Comparison of ENCODE assay signal across 18 cellular contexts in the genomic region with DNA sequence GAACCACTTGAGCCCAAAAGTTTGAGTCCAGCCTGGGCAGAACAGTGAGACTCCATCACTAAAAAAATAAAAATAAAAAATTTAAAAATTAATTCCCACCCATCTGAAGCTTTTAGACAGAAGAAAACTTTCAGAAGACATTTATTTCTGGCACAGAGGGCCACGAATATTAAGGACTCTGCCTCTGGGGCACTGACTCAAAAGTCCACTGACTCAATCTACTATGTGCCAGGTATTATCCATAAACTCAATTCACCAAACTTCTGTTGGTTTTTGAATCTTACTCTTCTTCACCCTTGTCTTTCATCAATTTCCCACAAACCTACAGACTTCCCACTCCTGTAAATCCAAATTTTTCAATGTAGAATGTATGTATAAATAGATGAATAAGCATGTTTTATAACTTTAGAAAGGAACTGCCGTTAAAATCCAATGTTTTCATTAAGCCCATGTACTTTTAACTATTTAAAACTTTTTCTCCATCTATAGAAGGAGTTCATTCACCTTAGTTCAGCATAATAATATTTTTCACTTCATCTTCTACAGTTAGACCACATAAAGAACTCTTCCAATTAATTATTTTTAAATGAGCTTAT. TPM values are rescaled to one million over a fixed set of nuclear protein-coding genes. Genes with fewer than 3 reads are reported as not detected.
DNase-seq lines count a peak whose midpoint lies in the region; ATAC-seq, FAIRE-seq and TF ChIP-seq lines count a peak whose summit lies in the region.
"Had no signal": no experiment of that assay in that cellular context is flagged by ENCODE, and none has a peak within 500 bp of the region (broad histone marks: within the 10 kb centered on the region; RNA-seq: fewer than 3 reads in every experiment).

No MANE protein-coding gene starts in this region.

- no peaks in the 10 kb centered on the region for H3F3A ChIP-seq in Loucy (ENCODE audit: low read depth)

- TF ChIP-seq CTCF in liver (IDR thresholded peaks at IDR 0.05; ENCODE audit: low read depth, low read length, missing input control) (no peak), HepG2 (CRISPR knock-in tag; IDR thresholded peaks at IDR 0.05) (no peak), Loucy (conservative IDR thresholded peaks at IDR 0.05; ENCODE audit: low read length) (no peak), natural killer cell (IDR thresholded peaks at IDR 0.05) (no peak)

- H3K79me2 ChIP-seq in HepG2 (ENCODE audit: insufficient read depth, low read length) (peaks cover 93% of the 10 kb centered on the region), Loucy (ENCODE audit: insufficient read depth, low read length) (peaks cover 92% of the 10 kb centered on the region)

- H4K20me1 ChIP-seq in HepG2 (ENCODE audit: insufficient read depth, low read length) (peaks cover 43% of the 10 kb centered on the region), Loucy (ENCODE audit: insufficient read depth, low read length, poor library complexity, severe bottlenecking) (peaks cover 47% of the 10 kb centered on the region)

- H3K4me3 Mint-ChIP-seq in activated T-helper 17 cell treated with anti-CD3 and anti-CD28 coated beads, Interleukin-2, amount 50 U/mL, for 72 hours, result peak overlapping the region; percentile 16
- H3K4me3 Mint-ChIP-seq in natural killer cell, result no peak overlapping the region
- H3K4me3 Mint-ChIP-seq: CD8-positive, alpha-beta T cell had no signal

- H2AFZ ChIP-seq in HepG2 (ENCODE audit: low read length) (no peak overlapping the region), Loucy (ENCODE audit: low read length) (no peak overlapping the region)

- TF ChIP-seq RAD21 in liver (IDR thresholded peaks at IDR 0.05) (no peak), HepG2 (CRISPR knock-in tag; IDR thresholded peaks at IDR 0.05) (no peak)

- H3K36me3 ChIP-seq in liver (ENCODE audit: control insufficient read depth in 4 of 4, insufficient read depth in 3 of 4, low read depth in 1 of 4, low read length in 3 of 4) (no peaks in the 10 kb centered on the region), HepG2 (replicated peaks in 1 of 2; ENCODE audit: control insufficient read depth in 1 of 2, insufficient read depth in 2 of 2, low read length in 2 of 2) (peaks cover 1 to 2% of the 10 kb centered on the region in 2 experiments; a peak in 1 of 5 replicates), Loucy (ENCODE audit: insufficient read depth, low read length) (peaks cover 2% of the 10 kb centered on the region; the same call in 1 of the 2 replicates)

- no peaks in the 10 kb centered on the region for H3K27me3 Mint-ChIP-seq in activated T-helper 17 cell treated with anti-CD3 and anti-CD28 coated beads, Interleukin-2, amount 50 U/mL, for 72 hours
- H3K27me3 Mint-ChIP-seq in natural killer cell (ENCODE audit: low read depth in 2 of 2), result no peaks in the 10 kb centered on the region

- H3K36me3 Mint-ChIP-seq in activated T-helper 17 cell treated with anti-CD3 and anti-CD28 coated beads, Interleukin-2, amount 50 U/mL, for 72 hours (ENCODE audit: low read depth), result peaks cover 30% of the 10 kb centered on the region
- no peaks in the 10 kb centered on the region for H3K36me3 Mint-ChIP-seq in natural killer cell

- H3K27ac ChIP-seq in liver (ENCODE audit: low read depth in 1 of 2, low read length in 2 of 2) (no peak overlapping the region), HepG2 (ENCODE audit: extremely low read length, insufficient read depth, low read length) (no peak overlapping the region)
- H3K27ac ChIP-seq: SJSA1 had no signal

- DNase-seq in HepG2 (ENCODE audit: low spot score) (no peak), NOMO-1 treated with dmso at 0.1 percent for 144 hours (lab: John Stamatoyannopoulos, UW; ENCODE audit: unreplicated experiment) (no peak), natural killer cell (no peak)
- DNase-seq: ACHN; CD8-positive, alpha-beta T cell; DMS79; NCI-H1092 treated with DMSO at 0.1 percent for 48 hours; NCI-H1694; NCI-H2107; NCI-H2227 treated with DMSO at 0.1 percent for 48 hours; NCI-H524 treated with DMSO at 0.1 percent for 48 hours; RPMI8226 had no signal

- POLR2A ChIA-PET in HepG2 (lab: Yijun Ruan, JAX), result no interaction called here

- ATAC-seq in HepG2 (no peak), natural killer cell (no peak), HG02938 (IDR thresholded peaks at IDR 0.05; ENCODE audit: unreplicated experiment) (no peak)
- ATAC-seq in activated T-helper 17 cell treated with anti-CD3 and anti-CD28 coated beads, Interleukin-2, amount 50 U/mL, for 72 hours (replicated peaks), result peak; percentile 57
- ATAC-seq: CD8-positive, alpha-beta T cell; HCT116 had no signal

- CTCF ChIA-PET in HepG2 (lab: Yijun Ruan, JAX; ENCODE audit: low intra/inter-chr PET ratio, low total read pairs), result no interaction called here

- TF ChIP-seq EP300 in HepG2 (IDR thresholded peaks at IDR 0.05; ENCODE audit: low read depth in 2 of 2, low read length in 2 of 2), result no peak
- no peak for TF ChIP-seq EP300 in HepG2 (CRISPR knock-in tag; IDR thresholded peaks at IDR 0.05; ENCODE audit: borderline replicate concordance)

- intact Hi-C loops in HepG2 (cut with micrococcal nuclease; ENCODE audit: unreplicated experiment) (no loop called here), natural killer cell (cut with micrococcal nuclease) (no loop called here)

- H3K4me2 ChIP-seq in HepG2 (ENCODE audit: low read depth, low read length) (no peak overlapping the region), Loucy (ENCODE audit: low read depth, low read length, poor library complexity, severe bottlenecking) (peak overlapping the region; percentile 47)

- H3K4me1 ChIP-seq in liver (ENCODE audit: control insufficient read depth in 4 of 4, insufficient read depth in 4 of 4, low read length in 3 of 4) (peaks cover 3 to 25% (median 19%) of the 10 kb centered on the region in 4 donors), HepG2 (ENCODE audit: insufficient read depth, low read length) (peaks cover 28% of the 10 kb centered on the region), Loucy (ENCODE audit: insufficient read depth, low read length, poor library complexity, severe bottlenecking) (peaks cover 9% of the 10 kb centered on the region)
- H3K4me1 ChIP-seq: SJSA1 had no signal

- BruUV-seq in HepG2 (replicated peaks; lab: Mats Ljungman, UMichigan), result no TSS peak

- no peaks in the 10 kb centered on the region for H3K9me2 ChIP-seq in Loucy (replicated peaks; ENCODE audit: low read depth, low read length)

- no peak overlapping the region for H3K4me3 ChIP-seq in liver (ENCODE audit: low read depth in 1 of 3, low read length in 3 of 3)
- H3K4me3 ChIP-seq in HepG2 (replicated peaks in 1 of 3; ENCODE audit: insufficient read depth in 1 of 3, low read depth in 2 of 3, low read length in 3 of 3), result no peak overlapping the region
- H3K4me3 ChIP-seq in Loucy (ENCODE audit: low read length, poor library complexity, severe bottlenecking), result no peak overlapping the region
- H3K4me3 ChIP-seq: SJSA1 had no signal

- H3K9me3 ChIP-seq in liver (ENCODE audit: control insufficient read depth in 4 of 4, low read length in 3 of 4), result no peaks in the 10 kb centered on the region
- H3K9me3 ChIP-seq in HepG2 (ENCODE audit: low read length), result no peaks in the 10 kb centered on the region
- H3K9me3 ChIP-seq in Loucy (ENCODE audit: insufficient read depth, low read depth, low read length), result no peaks in the 10 kb centered on the region
- H3K9me3 ChIP-seq: SJSA1 had no signal

- H3K9ac ChIP-seq in liver (ENCODE audit: low read depth in 1 of 2, low read length in 2 of 2), result no peak overlapping the region
- H3K9ac ChIP-seq in HepG2 (ENCODE audit: insufficient read depth, low read depth, low read length), result no peak overlapping the region
- H3K9ac ChIP-seq in Loucy (ENCODE audit: low read depth, low read length, poor library complexity, severe bottlenecking), result no peak overlapping the region

- TF ChIP-seq POLR2A in HepG2 (IDR thresholded peaks at IDR 0.05; ENCODE audit: insufficient read depth in 1 of 2, low read depth in 2 of 2, low read length in 2 of 2), result no peak

- no peaks in the 10 kb centered on the region for H3K9me3 Mint-ChIP-seq in activated T-helper 17 cell treated with anti-CD3 and anti-CD28 coated beads, Interleukin-2, amount 50 U/mL, for 72 hours
- no peaks in the 10 kb centered on the region for H3K9me3 Mint-ChIP-seq in natural killer cell
- H3K9me3 Mint-ChIP-seq: CD8-positive, alpha-beta T cell had no signal

- H3K27ac Mint-ChIP-seq in activated T-helper 17 cell treated with anti-CD3 and anti-CD28 coated beads, Interleukin-2, amount 50 U/mL, for 72 hours, result peak overlapping the region; percentile 72
- H3K27ac Mint-ChIP-seq in natural killer cell, result no peak overlapping the region
- H3K27ac Mint-ChIP-seq: CD8-positive, alpha-beta T cell had no signal

- 59% methylated on average over 2 of the region's 2 CpGs for WGBS in liver
- WGBS in HepG2 (ENCODE audit: low lambda C conversion rate), result 94% methylated on average over 2 of the region's 2 CpGs

- H3K27me3 ChIP-seq in liver (ENCODE audit: control insufficient read depth in 4 of 4, insufficient read depth in 4 of 4, low read length in 3 of 4) (no peaks in the 10 kb centered on the region), HepG2 (ENCODE audit: control insufficient read depth in 1 of 2, insufficient read depth in 2 of 2, low read length in 2 of 2) (no peaks in the 10 kb centered on the region), Loucy (ENCODE audit: insufficient read depth, low read length, poor library complexity, severe bottlenecking) (no peaks in the 10 kb centered on the region)
- H3K27me3 ChIP-seq: SJSA1 had no signal

- FAIRE-seq in HepG2 (lab: Jason Lieb, UNC), result no peak

- H3K4me1 Mint-ChIP-seq in activated T-helper 17 cell treated with anti-CD3 and anti-CD28 coated beads, Interleukin-2, amount 50 U/mL, for 72 hours, result peaks cover 14% of the 10 kb centered on the region
- peaks cover 0 to 8% of the 10 kb centered on the region in 2 donors for H3K4me1 Mint-ChIP-seq in natural killer cell

- in situ Hi-C loops in HepG2 (cut with HindIII; ENCODE audit: extremely low pct_ligation_motif_present, low pct_unique_long_range_greater_than_20kb), result no loop called here

RNA-seq across cellular contexts. Expression of gene ATP13A3, which starts 19.9 kb away (rescaled TPM):
- 100 to 1,000 TPM in 1 of 2 donors, 10 to 100 TPM in 1; 77.8 to 257 TPM for total RNA-seq in liver
- 10 to 100 TPM; 33.6 to 35.1 TPM for polyA plus RNA-seq in liver
- total RNA-seq in HepG2 (2016; rRNA removed; fragmentation: Illumina TruSeq; extraction: Trizol), result 80.8 and 82.6 TPM in 2 replicates
- total RNA-seq in HepG2 (2016; cell fraction: cytosol; rRNA removed; fragmentation: Illumina TruSeq; extraction: Trizol; ENCODE audit: low read depth), result 24.1 and 34.0 TPM in 2 replicates
- 77.1 and 79.8 TPM in 2 replicates for total RNA-seq in HepG2 (2016; cell fraction: insoluble cytoplasmic fraction; rRNA removed; fragmentation: Illumina TruSeq; extraction: Trizol)
- total RNA-seq in HepG2 (2016; cell fraction: membrane; rRNA removed; fragmentation: Illumina TruSeq; extraction: Trizol), result 63.8 and 77.4 TPM in 2 replicates
- total RNA-seq in HepG2 (2016; cell fraction: nucleus; rRNA removed; fragmentation: Illumina TruSeq; extraction: Trizol), result 96.6 and 107 TPM in 2 replicates
- polyA plus RNA-seq in HepG2 (2011; rRNA removed), result 34.8 and 44.9 TPM in 2 replicates
- polyA plus RNA-seq in HepG2 (2011; cell fraction: cytosol; rRNA removed), result 14.3 and 23.1 TPM in 2 replicates
- polyA plus RNA-seq in HepG2 (2011; cell fraction: nucleus; rRNA removed), result 23.0 and 36.3 TPM in 2 replicates
- 42.7 and 47.6 TPM in 2 replicates for polyA plus RNA-seq in HepG2 (2012)
- 1.1 and 1.3 TPM in 2 replicates for polyA plus RNA-seq in HepG2 (2016; cell fraction: cytosol; fragmentation: Illumina TruSeq; extraction: Trizol; ENCODE audit: low read depth)
- 25.7 and 29.2 TPM in 2 replicates for polyA plus RNA-seq in HepG2 (2016; cell fraction: insoluble cytoplasmic fraction; fragmentation: Illumina TruSeq; extraction: Trizol; ENCODE audit: low read depth)
- 7.0 and 8.6 TPM in 2 replicates for polyA plus RNA-seq in HepG2 (2016; cell fraction: membrane; fragmentation: Illumina TruSeq; extraction: Trizol; ENCODE audit: low read depth)
- 50.7 and 55.8 TPM in 2 replicates for polyA plus RNA-seq in HepG2 (2016; cell fraction: nucleus; fragmentation: Illumina TruSeq; extraction: Trizol; ENCODE audit: insufficient read depth, low read depth)
- 73.3 and 126 TPM in 2 replicates for polyA minus RNA-seq in HepG2 (2011; rRNA and poly(A)+ RNA removed; ENCODE audit: low replicate concordance)
- polyA minus RNA-seq in HepG2 (2011; cell fraction: cytosol; rRNA and poly(A)+ RNA removed), result 74.1 and 95.7 TPM in 2 replicates
- polyA minus RNA-seq in HepG2 (2011; cell fraction: nucleus; rRNA and poly(A)+ RNA removed), result 164 and 199 TPM in 2 replicates
- 100 to 1,000 TPM; 121 to 126 TPM for total RNA-seq in activated T-helper 17 cell treated with anti-CD3 and anti-CD28 coated beads, Interleukin-2, amount 50 U/mL, for 72 hours
- total RNA-seq in natural killer cell, result 10 to 100 TPM; 62.9 to 79.2 (median 64.2) TPM
